ENCODE assay signal across 10 cellular contexts in the genomic region with DNA sequence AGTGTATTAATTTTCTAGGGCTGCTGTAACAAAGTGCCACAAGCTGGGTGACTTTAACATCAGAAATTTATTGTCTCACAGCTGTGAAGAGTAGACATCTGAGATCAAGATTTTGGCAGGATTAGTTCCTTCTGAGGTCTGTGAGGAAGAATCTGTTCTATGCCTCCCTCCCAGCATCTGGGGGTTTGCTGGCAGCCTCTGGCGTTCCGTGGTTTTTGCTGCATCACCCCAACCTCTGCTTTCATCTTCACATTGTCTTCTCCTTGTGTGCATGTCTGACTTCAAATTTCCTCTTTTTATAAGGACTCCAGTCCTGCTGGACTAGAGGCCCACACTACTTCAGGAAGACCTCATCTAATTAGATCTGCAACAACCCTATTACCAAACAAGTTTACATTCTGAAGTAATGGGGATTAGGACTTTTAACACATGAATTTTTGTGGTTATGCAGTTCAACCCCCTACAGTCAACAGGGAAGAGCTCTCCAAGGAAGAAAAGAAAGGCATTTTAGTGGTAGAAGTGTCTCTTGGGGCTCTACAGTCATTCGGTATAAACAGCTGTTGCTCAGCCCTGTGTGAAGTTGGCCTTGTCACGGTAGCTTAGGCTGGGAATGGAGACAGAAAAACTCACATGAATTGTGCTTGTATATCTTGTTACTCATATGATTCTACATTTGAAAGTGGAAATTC.
A peak's percentile ranks its signal among the peaks of the same experiment; 100 is the strongest.
DNase-seq lines count a peak whose midpoint lies in the region; ATAC-seq and TF ChIP-seq lines count a peak whose summit lies in the region.
"Had no signal": no experiment of that assay in that cellular context is flagged by ENCODE, and none has a peak within 500 bp of the region (broad histone marks: within the 10 kb centered on the region; RNA-seq: fewer than 3 reads in every experiment).

No MANE protein-coding gene starts in this region.

- TF ChIP-seq CTCF in NB4 (IDR thresholded peaks at IDR 0.05; ENCODE audit: low read depth, low read length) (no peak), psoas muscle (IDR thresholded peaks at IDR 0.05) (no peak)

- no peaks in the 10 kb centered on the region for H3K27me3 ChIP-seq in psoas muscle (ENCODE audit: insufficient read depth in 3 of 3, low read length in 2 of 3)
- H3K27me3 ChIP-seq: stomach had no signal

- peak; percentile 27 for DNase-seq in NB4 (ENCODE audit: low read depth)
- peak; percentile 78 for DNase-seq in brain pericyte (ENCODE audit: low read depth, low spot score)
- DNase-seq in psoas muscle, result no peak
- no peak for DNase-seq in mesenteric fat pad (ENCODE audit: low spot score)
- no peak for DNase-seq in HPDE6-E6E7 (ENCODE audit: extremely low spot score)
- no peak for DNase-seq in cerebellar cortex (ENCODE audit: low spot score)
- DNase-seq: PC-3, stomach had no signal

- TF ChIP-seq POLR2A in NB4 (IDR thresholded peaks at IDR 0.05; ENCODE audit: extremely low read depth, insufficient read length), result no peak

- WGBS in psoas muscle, 3 donors, result 19 to 49% (median 21%) methylated on average over 4 of the region's 4 CpGs

- no peaks in the 10 kb centered on the region for H3K9me3 ChIP-seq in psoas muscle
- H3K9me3 ChIP-seq: stomach had no signal

- intact Hi-C loops in psoas muscle (cut with DNase I), result loop anchor here in 1 of 2 donors (5.0 kb wide), 2 partner anchors 53 to 83 kb away; no protein-coding TSS in a partner anchor

- H3K4me3 ChIP-seq in NB4 (ENCODE audit: low read depth, low read length), result no peak overlapping the region
- no peak overlapping the region for H3K4me3 ChIP-seq in psoas muscle
- H3K4me3 ChIP-seq: stomach had no signal

- H3K36me3 ChIP-seq in psoas muscle (ENCODE audit: insufficient read depth in 1 of 2, low read depth in 1 of 2), result no peaks in the 10 kb centered on the region
- H3K36me3 ChIP-seq: stomach had no signal

- H3K27ac ChIP-seq in psoas muscle, result peak overlapping the region; percentile 78
- H3K27ac ChIP-seq: stomach had no signal

- H3K4me1 ChIP-seq in psoas muscle, result peaks cover 23% of the 10 kb centered on the region

- ATAC-seq in GM19023 (IDR thresholded peaks at IDR 0.05; ENCODE audit: unreplicated experiment) (peak; percentile 57), psoas muscle (peak in 3 of 4 donors; percentile 38 to 52 (median 51)), HG02970 (IDR thresholded peaks at IDR 0.05; ENCODE audit: low FRiP score, unreplicated experiment) (no peak)
- ATAC-seq: PC-3 had no signal

Comparison
In these comparisons a context has a peak if more than half of its experiments do, and no peak if none do; other contexts are left out.
1. DNase-seq: peak in NB4 (single experiment) and brain pericyte (single experiment); none in psoas muscle (0 of 2), mesenteric fat pad (single experiment), HPDE6-E6E7 (single experiment) and cerebellar cortex (single experiment).